In the genomic region with DNA sequence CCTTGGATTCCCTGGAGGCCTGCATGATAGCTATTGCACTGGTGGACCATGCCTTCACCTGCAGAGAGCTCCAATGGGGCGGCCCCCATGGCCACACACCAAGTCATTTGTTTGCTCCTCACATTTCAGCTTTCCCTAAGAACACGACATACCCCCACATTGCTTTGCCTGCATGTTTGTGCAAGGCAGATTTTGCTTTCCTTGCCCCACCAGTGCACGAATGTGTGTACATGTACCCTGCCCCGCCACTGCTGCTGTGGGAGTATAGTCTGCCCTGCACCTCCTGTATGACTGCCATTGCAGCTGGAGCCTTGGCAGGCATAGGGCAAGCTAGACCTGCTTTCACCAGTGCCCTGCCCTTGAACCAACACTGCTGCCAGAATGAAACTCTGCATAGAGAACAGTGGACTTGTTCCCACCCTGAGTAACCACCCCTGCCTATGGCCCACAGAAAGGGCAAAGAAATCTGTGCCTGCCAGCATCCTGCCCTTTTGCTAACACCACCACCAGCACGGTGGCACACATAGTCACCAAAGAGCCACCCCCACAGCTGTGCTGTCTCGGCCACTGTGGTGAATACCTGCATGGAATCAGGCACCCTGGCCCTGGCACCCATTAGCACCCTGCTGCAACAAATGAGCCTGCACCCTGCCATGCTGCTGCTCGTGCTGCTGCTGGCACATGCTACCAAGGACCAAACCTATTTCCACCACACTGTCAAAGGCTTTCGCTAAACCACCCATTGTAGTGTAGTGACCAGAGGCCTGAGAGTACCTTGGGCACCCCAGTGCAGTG, we compare ENCODE assay signal across 14 cellular contexts.
DNase-seq lines count a peak whose midpoint lies in the region; ATAC-seq and TF ChIP-seq lines count a peak whose summit lies in the region.
"Had no signal": no experiment of that assay in that cellular context is flagged by ENCODE, and none has a peak within 500 bp of the region (broad histone marks: within the 10 kb centered on the region; RNA-seq: fewer than 3 reads in every experiment).

No MANE protein-coding gene starts in this region.

- DNase-seq in right cardiac atrium, result peak in 2 of 3 donors; percentile 9 to 21
- no peak for DNase-seq in Right ventricle myocardium superior
- DNase-seq in chondrocyte (ENCODE audit: low spot score), result peak; percentile 72
- DNase-seq in sciatic nerve (ENCODE audit: low spot score), result no peak
- no peak for DNase-seq in D341Med (ENCODE audit: low spot score)
- DNase-seq in activated CD8-positive, alpha-beta memory T cell treated with anti-CD3 and anti-CD28 coated beads, Interleukin-2, amount 50 U/mL, for 4 hours, result no peak
- DNase-seq in T-helper 17 cell, result no peak
- DNase-seq: BE2C, DMS153, DND-41, GDM1 had no signal

- H3K36me3 Mint-ChIP-seq in chondrocyte (ENCODE audit: low read depth) (no peaks in the 10 kb centered on the region), T-helper 17 cell (ENCODE audit: low read depth) (no peaks in the 10 kb centered on the region)
- H3K36me3 Mint-ChIP-seq: CD4-positive, alpha-beta memory T cell had no signal

- no peak for TF ChIP-seq CTCF in chondrocyte (IDR thresholded peaks at IDR 0.05)

- H3K27me3 Mint-ChIP-seq in chondrocyte (ENCODE audit: low read depth), result peaks cover 9% of the 10 kb centered on the region
- H3K27me3 Mint-ChIP-seq in T-helper 17 cell, result no peaks in the 10 kb centered on the region
- H3K27me3 Mint-ChIP-seq: CD4-positive, alpha-beta memory T cell had no signal

- H3K4me3 Mint-ChIP-seq in chondrocyte (ENCODE audit: unreplicated experiment), result no peak overlapping the region
- H3K4me3 Mint-ChIP-seq in T-helper 17 cell, result no peak overlapping the region
- H3K4me3 Mint-ChIP-seq: CD4-positive, alpha-beta memory T cell had no signal

- no peaks in the 10 kb centered on the region for H3K27me3 ChIP-seq in right cardiac atrium (ENCODE audit: control insufficient read depth, insufficient read depth)
- H3K27me3 ChIP-seq: BE2C had no signal

- H3K9me3 Mint-ChIP-seq in chondrocyte (ENCODE audit: low read depth), result peaks cover 5% of the 10 kb centered on the region

- no peak overlapping the region for H3K27ac Mint-ChIP-seq in chondrocyte (ENCODE audit: unreplicated experiment)
- H3K27ac Mint-ChIP-seq in T-helper 17 cell, result no peak overlapping the region

- intact Hi-C loops in right cardiac atrium (cut with DNase I) (no loop called here), Right ventricle myocardium superior (cut with DNase I) (no loop called here), sciatic nerve (cut with DNase I) (no loop called here)

- no peak for ATAC-seq in right cardiac atrium
- no peak for ATAC-seq in Right ventricle myocardium superior (ENCODE audit: poor library complexity)
- peak; percentile 38 for ATAC-seq in sciatic nerve
- ATAC-seq in T-helper 17 cell, result no peak

- no peak overlapping the region for H3K4me3 ChIP-seq in right cardiac atrium (ENCODE audit: low read length)
- H3K4me3 ChIP-seq: HAP-1 had no signal

- no peak overlapping the region for H3K27ac ChIP-seq in right cardiac atrium (ENCODE audit: low read length)
- H3K27ac ChIP-seq: C4-2B had no signal

- no peaks in the 10 kb centered on the region for H3K4me1 Mint-ChIP-seq in chondrocyte (ENCODE audit: low read depth)
- H3K4me1 Mint-ChIP-seq in T-helper 17 cell, result no peaks in the 10 kb centered on the region
- H3K4me1 Mint-ChIP-seq: CD4-positive, alpha-beta memory T cell had no signal

- no peaks in the 10 kb centered on the region for H3K4me1 ChIP-seq in right cardiac atrium (ENCODE audit: control insufficient read depth, insufficient read depth, low read length)
- H3K4me1 ChIP-seq: BE2C, HAP-1 had no signal

- no peaks in the 10 kb centered on the region for H3K9me3 ChIP-seq in right cardiac atrium (ENCODE audit: control insufficient read depth, low read length)
- H3K9me3 ChIP-seq in T-helper 17 cell (ENCODE audit: control insufficient read depth, low read length, poor library complexity, severe bottlenecking), result no peaks in the 10 kb centered on the region
- H3K9me3 ChIP-seq: BE2C, HAP-1 had no signal

- 84% methylated on average over 8 of the region's 8 CpGs for WGBS in right cardiac atrium

Comparison
In these comparisons a context has a peak if more than half of its experiments do, and no peak if none do; other contexts are left out.
1. DNase-seq: peak in right cardiac atrium (2 of 3) and chondrocyte (single experiment); none in Right ventricle myocardium superior (single experiment), sciatic nerve (single experiment), D341Med (single experiment), activated CD8-positive, alpha-beta memory T cell treated with anti-CD3 and anti-CD28 coated beads, Interleukin-2, amount 50 U/mL, for 4 hours (single experiment) and T-helper 17 cell (0 of 3).